ENCODE assay signal across 14 cellular contexts in the genomic region with DNA sequence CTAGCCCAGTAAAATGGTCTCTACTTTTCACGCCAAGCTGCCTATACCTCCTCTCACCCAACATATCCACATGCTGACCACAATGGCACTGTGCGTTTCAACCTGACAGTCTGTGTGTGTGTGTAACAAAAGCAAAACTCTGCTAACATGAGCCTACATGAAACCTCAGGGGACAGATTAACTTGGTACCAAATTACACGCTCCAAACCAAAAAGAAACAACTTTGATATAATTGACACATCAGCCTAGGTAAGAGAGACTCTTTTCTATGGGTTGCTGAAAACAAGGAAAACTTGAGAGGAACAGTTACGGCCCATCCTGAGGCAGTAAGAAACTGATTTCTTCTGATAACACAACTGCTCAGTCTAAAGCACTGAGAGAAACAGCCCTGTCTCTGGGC. TPM values are rescaled to one million over a fixed set of nuclear protein-coding genes. Genes with fewer than 3 reads are reported as not detected.
DNase-seq lines count a peak whose midpoint lies in the region; ATAC-seq and TF ChIP-seq lines count a peak whose summit lies in the region.
"Had no signal": no experiment of that assay in that cellular context is flagged by ENCODE, and none has a peak within 500 bp of the region (broad histone marks: within the 10 kb centered on the region; RNA-seq: fewer than 3 reads in every experiment).

No MANE protein-coding gene starts in this region.

- H3K27ac ChIP-seq in H9 (ENCODE audit: insufficient read length, low read depth, low read length) (peak overlapping the region; percentile 47), HEK293 (ENCODE audit: extremely low read depth, low read depth, low read length) (no peak overlapping the region), iPS-20b (ENCODE audit: low read length) (peak overlapping the region; percentile 45)
- H3K27ac ChIP-seq: A549, C4-2B had no signal

- no peak overlapping the region for H2BK20ac ChIP-seq in H9 (ENCODE audit: low read depth, low read length, poor library complexity, severe bottlenecking)

- H4K5ac ChIP-seq in H9 (ENCODE audit: insufficient read length, low read depth, low read length) = no peak overlapping the region

- H2BK120ac ChIP-seq in H9 (ENCODE audit: low read depth, low read length, poor library complexity, severe bottlenecking) = no peak overlapping the region

- no peak overlapping the region for H3T11ph ChIP-seq in H9 (ENCODE audit: low read length)

- TF ChIP-seq CTCF in H9 (conservative IDR thresholded peaks at IDR 0.05) (no peak), HEK293 (tag by site-specific recombination; IDR thresholded peaks at IDR 0.05) (no peak), type B pancreatic cell (conservative IDR thresholded peaks at IDR 0.05) (no peak), omental fat pad (IDR thresholded peaks at IDR 0.05) (no peak)

- DNase-seq in H9 = no peak
- no peak for DNase-seq in type B pancreatic cell (ENCODE audit: extremely low spot score, unreplicated experiment)
- no peak for DNase-seq in omental fat pad (ENCODE audit: low spot score)
- DNase-seq: BE2C; CD4-positive, alpha-beta memory T cell; DMS79; H7 had no signal

- H3K36me3 Mint-ChIP-seq in H9 (ENCODE audit: insufficient read depth in 1 of 3, low read depth in 3 of 3) = peaks cover 7 to 9% (median 7%) of the 10 kb centered on the region in 3 experiments; a peak in 4 of 7 replicates
- peaks cover 6% of the 10 kb centered on the region for H3K36me3 Mint-ChIP-seq in type B pancreatic cell
- H3K36me3 Mint-ChIP-seq: CD4-positive, alpha-beta memory T cell had no signal

- POLR2A ChIA-PET in HEK293 (lab: Yijun Ruan, JAX) = no interaction called here

- H2BK12ac ChIP-seq in H9 (ENCODE audit: insufficient read length, low read depth, low read length) = no peak overlapping the region

- no peak overlapping the region for H3K14ac ChIP-seq in H9 (ENCODE audit: insufficient read depth, low read length)

- H3K9ac ChIP-seq in H9 (ENCODE audit: extremely low read depth, insufficient read length, low read length) (no peak overlapping the region), iPS-20b (ENCODE audit: low read depth, low read length) (no peak overlapping the region)

- no peak for ATAC-seq in omental fat pad (ENCODE audit: low FRiP score)
- ATAC-seq in HG03571 (IDR thresholded peaks at IDR 0.05; ENCODE audit: unreplicated experiment) = no peak
- ATAC-seq: A549, GM12878, HepG2 had no signal

- H3K9me3 ChIP-seq in H9 (ENCODE audit: control insufficient read depth, low read depth, low read length) (no peaks in the 10 kb centered on the region), HEK293 (ENCODE audit: control insufficient read depth, insufficient read depth, low read depth, low read length) (no peaks in the 10 kb centered on the region), iPS-20b (ENCODE audit: insufficient read depth, low read depth, low read length) (no peaks in the 10 kb centered on the region)
- H3K9me3 ChIP-seq: A549, BE2C had no signal

- H3K79me2 ChIP-seq in H9 (ENCODE audit: insufficient read depth, low read length) = peaks cover 34% of the 10 kb centered on the region; the same call in 1 of the 2 replicates

- H3K4ac ChIP-seq in H9 (ENCODE audit: low read depth, low read length) = no peak overlapping the region

- H2AK5ac ChIP-seq in H9 (ENCODE audit: insufficient read length, low read length) = no peak overlapping the region

- WGBS in H9 (ENCODE audit: extremely low coverage, insufficient read length, low lambda C conversion rate) = no CpG with 5 or more reads among the region's 4 CpGs

- no peaks in the 10 kb centered on the region for H3K27me3 Mint-ChIP-seq in H9 (ENCODE audit: low read depth)
- H3K27me3 Mint-ChIP-seq in type B pancreatic cell = no peaks in the 10 kb centered on the region

- no peak overlapping the region for H3K56ac ChIP-seq in H9 (ENCODE audit: insufficient read length, low read depth, low read length)

- H3K23ac ChIP-seq in H9 (ENCODE audit: insufficient read length, low read depth, low read length) = no peak overlapping the region

- H4K20me1 ChIP-seq in H9 (ENCODE audit: control insufficient read depth, insufficient read depth, insufficient read length) = no peaks in the 10 kb centered on the region

- H3K23me2 ChIP-seq in H9 (ENCODE audit: insufficient read length, low read depth, low read length, poor library complexity, severe bottlenecking) = no peaks in the 10 kb centered on the region

- H3K9me3 Mint-ChIP-seq in H9 = no peaks in the 10 kb centered on the region
- no peaks in the 10 kb centered on the region for H3K9me3 Mint-ChIP-seq in type B pancreatic cell
- H3K9me3 Mint-ChIP-seq: CD4-positive, alpha-beta memory T cell had no signal

- H2BK15ac ChIP-seq in H9 (ENCODE audit: low read depth, low read length) = no peak overlapping the region

- H3K27me3 ChIP-seq in H9 (ENCODE audit: insufficient read depth, low read length) (no peaks in the 10 kb centered on the region), iPS-20b (ENCODE audit: insufficient read depth, low read length) (no peaks in the 10 kb centered on the region)

- H3K18ac ChIP-seq in H9 (ENCODE audit: insufficient read length, low read depth, low read length) = no peak overlapping the region

- no peak overlapping the region for H2AFZ ChIP-seq in H9 (ENCODE audit: low read length)

- no peak overlapping the region for H4K8ac ChIP-seq in H9 (replicated peaks; ENCODE audit: insufficient read length, low read depth, low read length)

- no peak overlapping the region for H2BK5ac ChIP-seq in H9 (ENCODE audit: insufficient read length, low read length)

- CTCF ChIA-PET in HEK293 (lab: Yijun Ruan, JAX) = no interaction called here

- H3K36me3 ChIP-seq in HEK293 (ENCODE audit: control insufficient read depth in 2 of 2, insufficient read depth in 1 of 2, low read length in 2 of 2) (no peaks in the 10 kb centered on the region), iPS-20b (ENCODE audit: insufficient read depth, low read depth, low read length) (no peaks in the 10 kb centered on the region)
- H3K36me3 ChIP-seq: BE2C had no signal

- no peak overlapping the region for H4K91ac ChIP-seq in H9 (ENCODE audit: insufficient read length, low read depth, low read length)

- peaks cover 7% of the 10 kb centered on the region for H3K79me1 ChIP-seq in H9 (ENCODE audit: insufficient read depth, low read depth, low read length, poor library complexity, severe bottlenecking)

- peaks cover 16% of the 10 kb centered on the region for H3K4me1 ChIP-seq in H9 (ENCODE audit: insufficient read depth, low read length)
- H3K4me1 ChIP-seq in HEK293 (ENCODE audit: control insufficient read depth, insufficient read depth, low read length) = no peaks in the 10 kb centered on the region; the same call in 1 of the 2 replicates
- peaks cover 50% of the 10 kb centered on the region for H3K4me1 ChIP-seq in iPS-20b (ENCODE audit: insufficient read depth, low read length)
- H3K4me1 ChIP-seq: BE2C had no signal

- H3K4me3 ChIP-seq in HEK293 (ENCODE audit: low read depth, low read length) = no peak overlapping the region
- H3K4me3 ChIP-seq in iPS-20b (ENCODE audit: low read length) = no peak overlapping the region
- H3K4me3 ChIP-seq: A549, GM12878 had no signal

- no peak overlapping the region for H3K4me2 ChIP-seq in H9 (ENCODE audit: insufficient read depth, insufficient read length, low read length)
- H3K4me2 ChIP-seq: A549 had no signal

- peaks cover 63 to 64% of the 10 kb centered on the region in 2 experiments for H3K4me1 Mint-ChIP-seq in H9
- peaks cover 54% of the 10 kb centered on the region for H3K4me1 Mint-ChIP-seq in type B pancreatic cell (ENCODE audit: unreplicated experiment)

- H3K27ac Mint-ChIP-seq in H9 (peak overlapping the region in 2 of 3 experiments; percentile 44 to 74; a peak in 4 of 7 replicates), type B pancreatic cell (peak overlapping the region; percentile 37)
- H3K27ac Mint-ChIP-seq: CD4-positive, alpha-beta memory T cell had no signal

- H3K4me3 Mint-ChIP-seq in H9 (no peak overlapping the region), type B pancreatic cell (no peak overlapping the region)
- H3K4me3 Mint-ChIP-seq: CD4-positive, alpha-beta memory T cell had no signal

TF ChIP-seq in HEK293, 187 proteins besides CTCF, POLR2A, EP300 and RAD21 (continues in another document):
- TF ChIP-seq, protein P1, sequence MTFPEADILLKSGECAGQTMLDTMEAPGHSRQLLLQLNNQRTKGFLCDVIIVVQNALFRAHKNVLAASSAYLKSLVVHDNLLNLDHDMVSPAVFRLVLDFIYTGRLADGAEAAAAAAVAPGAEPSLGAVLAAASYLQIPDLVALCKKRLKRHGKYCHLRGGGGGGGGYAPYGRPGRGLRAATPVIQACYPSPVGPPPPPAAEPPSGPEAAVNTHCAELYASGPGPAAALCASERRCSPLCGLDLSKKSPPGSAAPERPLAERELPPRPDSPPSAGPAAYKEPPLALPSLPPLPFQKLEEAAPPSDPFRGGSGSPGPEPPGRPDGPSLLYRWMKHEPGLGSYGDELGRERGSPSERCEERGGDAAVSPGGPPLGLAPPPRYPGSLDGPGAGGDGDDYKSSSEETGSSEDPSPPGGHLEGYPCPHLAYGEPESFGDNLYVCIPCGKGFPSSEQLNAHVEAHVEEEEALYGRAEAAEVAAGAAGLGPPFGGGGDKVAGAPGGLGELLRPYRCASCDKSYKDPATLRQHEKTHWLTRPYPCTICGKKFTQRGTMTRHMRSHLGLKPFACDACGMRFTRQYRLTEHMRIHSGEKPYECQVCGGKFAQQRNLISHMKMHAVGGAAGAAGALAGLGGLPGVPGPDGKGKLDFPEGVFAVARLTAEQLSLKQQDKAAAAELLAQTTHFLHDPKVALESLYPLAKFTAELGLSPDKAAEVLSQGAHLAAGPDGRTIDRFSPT (tag by site-specific recombination; IDR thresholded peaks at IDR 0.05) = no peak
- TF ChIP-seq, protein P2, sequence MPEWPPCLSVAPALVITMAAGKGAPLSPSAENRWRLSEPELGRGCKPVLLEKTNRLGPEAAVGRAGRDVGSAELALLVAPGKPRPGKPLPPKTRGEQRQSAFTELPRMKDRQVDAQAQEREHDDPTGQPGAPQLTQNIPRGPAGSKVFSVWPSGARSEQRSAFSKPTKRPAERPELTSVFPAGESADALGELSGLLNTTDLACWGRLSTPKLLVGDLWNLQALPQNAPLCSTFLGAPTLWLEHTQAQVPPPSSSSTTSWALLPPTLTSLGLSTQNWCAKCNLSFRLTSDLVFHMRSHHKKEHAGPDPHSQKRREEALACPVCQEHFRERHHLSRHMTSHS (tag by site-specific recombination; IDR thresholded peaks at IDR 0.05) = no peak

RNA-seq across cellular contexts. Expression of a gene that starts 31.5 kb away (rescaled TPM):
- 122 and 130 TPM in 2 replicates for total RNA-seq in H9 (2021)
- 101 and 140 TPM in 2 replicates for total RNA-seq in type B pancreatic cell (ENCODE audit: low replicate concordance)
- total RNA-seq in omental fat pad = 10 to 100 TPM in 3 of 4 donors, 1 to 10 TPM in 1; 7.3 to 48.9 (median 18.7) TPM
- total RNA-seq: CD4-positive, alpha-beta memory T cell had no signal
